ENCODE assay signal across 8 cellular contexts in genomic region chr10:110498087-110498981, GRCh38. TPM values are rescaled to one million over a fixed set of nuclear protein-coding genes. Genes with fewer than 3 reads are reported as not detected.
A peak's percentile ranks its signal among the peaks of the same experiment; 100 is the strongest.
DNase-seq lines count a peak whose midpoint lies in the region; ATAC-seq and TF ChIP-seq lines count a peak whose summit lies in the region.

No MANE protein-coding gene starts in this region.

- H3K4me1 ChIP-seq in ascending aorta, result peaks cover 0 to 24% of the 10 kb centered on the region in 2 donors
- peaks cover 39% of the 10 kb centered on the region for H3K4me1 ChIP-seq in iPS-18a (ENCODE audit: control insufficient read depth, low read depth, low read length)
- H3K4me1 ChIP-seq in spleen, result peaks cover 44 to 73% (median 66%) of the 10 kb centered on the region in 6 donors

- H3K4me1 Mint-ChIP-seq in T-cell, result peaks cover 63 to 65% (median 64%) of the 10 kb centered on the region in 3 donors

- H3K4me3 ChIP-seq in ascending aorta, result peak overlapping the region; percentile 77
- H3K4me3 ChIP-seq in iPS-18a (ENCODE audit: low read length), result peak overlapping the region; percentile 54
- peak overlapping the region; percentile 46 to 75 (median 66) for H3K4me3 ChIP-seq in spleen

- POLR2A ChIA-PET in T-cell (lab: Charles Lee), result interaction anchor here in 1 of 2 donors (0.6 to 1.3 kb wide), 3 partner anchors 9 to 84 kb away, joined by 3 to 6 read pairs (median 4); no protein-coding TSS in a partner anchor

- H3K36me3 Mint-ChIP-seq in T-cell, result no peaks in the 10 kb centered on the region

- CTCF ChIA-PET in T-cell (lab: Charles Lee), result interaction anchor here (0.6 to 2.7 kb wide), 8 partner anchors 49 to 193 kb away, joined by 3 to 8 read pairs (median 4); partner anchors contain the start of gene SMNDC1 (in 1 of the 2)

- DNase-seq in Ammon's horn (ENCODE audit: low spot score), result peak; percentile 51
- DNase-seq in T-cell, result peak; percentile 34 to 67 (median 51)
- peak in 1 of 2 donors; percentile 74 for DNase-seq in ascending aorta (ENCODE audit: low spot score in 2 of 2)
- peak; percentile 93 for DNase-seq in spleen
- DNase-seq in amniotic stem cell (lab: John Stamatoyannopoulos, UW), result no peak

- no peak for TF ChIP-seq POLR2A in spleen (IDR thresholded peaks at IDR 0.05)

- H3K36me3 ChIP-seq in ascending aorta, result no peaks in the 10 kb centered on the region
- H3K36me3 ChIP-seq in iPS-18a (ENCODE audit: control insufficient read depth, low read depth, low read length), result no peaks in the 10 kb centered on the region
- H3K36me3 ChIP-seq in spleen, result no peaks in the 10 kb centered on the region

- peak overlapping the region; percentile 14 for H3K9ac ChIP-seq in iPS-18a (ENCODE audit: low read length)

- no peaks in the 10 kb centered on the region for H3K27me3 Mint-ChIP-seq in T-cell

- H3K27me3 ChIP-seq in ascending aorta, result no peaks in the 10 kb centered on the region
- peaks cover 40% of the 10 kb centered on the region for H3K27me3 ChIP-seq in iPS-18a (ENCODE audit: control insufficient read depth, insufficient read depth, low read length)
- H3K27me3 ChIP-seq in spleen (replicated peaks in 1 of 7), result peaks cover 0 to 29% (median 0%) of the 10 kb centered on the region in 7 donors

- H3K9me3 Mint-ChIP-seq in T-cell, result no peaks in the 10 kb centered on the region

- TF ChIP-seq CTCF in ascending aorta (IDR thresholded peaks at IDR 0.05) (peak in 2 of 3 experiments; percentile 5 to 21), spleen (IDR thresholded peaks at IDR 0.05 in 8 of 11, conservative IDR thresholded peaks at IDR 0.05 in 3 of 11) (peak in 1 of 11 experiments; percentile 4)

- H3K4me3 Mint-ChIP-seq in T-cell, result peak overlapping the region; percentile 86 to 92 (median 88)

- H3K27ac Mint-ChIP-seq in T-cell, result peak overlapping the region; percentile 86 to 97

- intact Hi-C loops in ascending aorta (cut with DNase I) (loop anchor here (5.0 to 10.0 kb wide), 4 partner anchors 69 to 606 kb away; partner anchors contain the start of genes BBIP1, SHOC2 and SMC3), spleen (cut with DNase I; ENCODE audit: low total_unique reads) (no loop called here)

- WGBS in spleen, 5 donors, result 2 to 6% (median 3%) methylated on average over 28 to 107 of the region's 107 CpGs

- peak; percentile 9 for ATAC-seq in GM19035 (IDR thresholded peaks at IDR 0.05; ENCODE audit: unreplicated experiment)
- ATAC-seq in HG03354 (IDR thresholded peaks at IDR 0.05; ENCODE audit: poor library complexity, severe bottlenecking, unreplicated experiment), result peak; percentile 24
- ATAC-seq in T-cell (replicated peaks in 1 of 4), result peak; percentile 52 to 61 (median 60)

- H3K9me3 ChIP-seq in ascending aorta, result no peaks in the 10 kb centered on the region
- no peaks in the 10 kb centered on the region for H3K9me3 ChIP-seq in iPS-18a (ENCODE audit: control insufficient read depth, low read depth, low read length)
- H3K9me3 ChIP-seq in spleen, result no peaks in the 10 kb centered on the region

- H3K27ac ChIP-seq in ascending aorta (peak overlapping the region in 1 of 2 donors; percentile 89), iPS-18a (ENCODE audit: low read length) (no peak overlapping the region), spleen (peak overlapping the region; percentile 8 to 95 (median 91))

RNA-seq across cellular contexts. Expression of gene DUSP5, which starts 0.6 kb away (rescaled TPM):
- total RNA-seq in T-cell, result 10 to 100 TPM in 2 of 5 donors, 1 to 10 TPM in 3; 6.6 to 69.5 (median 9.6) TPM
- 26.9 TPM for total RNA-seq in ascending aorta
- total RNA-seq in spleen, result 10 to 100 TPM; 17.2 to 71.8 (median 35.6) TPM
- polyA plus RNA-seq in spleen, result 10 to 100 TPM in 2 of 3 donors, 1 to 10 TPM in 1; 9.7 to 17.2 (median 15.7) TPM

Comparison
In these comparisons a context has a peak if more than half of its experiments do, and no peak if none do; other contexts are left out.
1. ATAC-seq: peak in every context shown above with its lines; median percentile 60 in T-cell; 24 in HG03354; 9 in GM19035.